ENCODE assay signal across 8 cellular contexts in the genomic region with DNA sequence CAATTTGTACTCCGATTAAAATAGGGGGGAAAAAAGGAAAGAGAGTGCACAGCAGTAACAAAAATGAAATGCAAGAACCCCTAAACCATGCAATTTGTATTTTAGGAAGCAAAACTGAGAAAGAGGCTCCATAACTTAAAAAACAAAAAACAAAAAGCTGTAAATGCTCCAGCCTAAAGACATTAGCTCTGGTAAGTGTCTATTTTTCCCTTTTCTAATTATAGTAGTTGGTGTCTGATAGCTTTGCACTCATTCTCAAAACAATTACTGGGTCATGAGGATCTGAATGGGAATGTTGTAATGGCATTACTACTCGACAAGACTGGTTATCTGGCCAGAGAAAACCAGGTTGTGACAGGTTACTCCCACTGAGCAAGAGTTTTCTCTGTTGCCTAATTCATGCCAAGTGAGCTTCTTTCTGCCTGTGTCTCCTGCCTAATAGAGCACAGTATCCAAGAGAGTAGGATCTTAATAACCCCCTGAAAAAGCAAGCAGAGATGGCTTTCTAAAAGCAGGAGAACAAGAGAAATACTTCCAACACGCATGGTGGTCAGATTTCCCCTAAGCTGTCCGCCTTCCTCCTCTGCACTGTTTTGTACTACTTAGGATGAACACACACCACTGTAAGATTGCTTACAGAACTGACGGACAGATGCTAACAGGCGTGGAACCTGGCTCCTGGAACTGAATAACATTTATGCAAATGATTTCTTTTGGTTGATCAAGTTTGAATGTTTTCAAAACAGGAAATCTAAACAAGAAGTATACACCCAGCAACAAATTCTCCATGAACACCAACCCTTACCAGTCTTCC.
A peak's percentile ranks its signal among the peaks of the same experiment; 100 is the strongest.
DNase-seq lines count a peak whose midpoint lies in the region; ATAC-seq lines count a peak whose summit lies in the region.

No MANE protein-coding gene starts in this region.

- peak overlapping the region in 1 of 2 experiments; percentile 20 for H3K4me3 ChIP-seq in mesenchymal stem cell (ENCODE audit: insufficient read depth in 1 of 2, low read depth in 1 of 2, low read length in 2 of 2)
- H3K4me3 ChIP-seq in aorta (ENCODE audit: low read length in 2 of 2), result no peak overlapping the region

- peak overlapping the region; percentile 63 for H3K4me2 ChIP-seq in mesenchymal stem cell (ENCODE audit: low read length, poor library complexity, severe bottlenecking)

- WGBS in mesenchymal stem cell, result 30% methylated on average over 4 of the region's 6 CpGs
- WGBS in aorta, 2 donors, result 50 to 55% methylated on average over 6 of the region's 6 CpGs

- peak overlapping the region; percentile 42 for H4K8ac ChIP-seq in mesenchymal stem cell (ENCODE audit: low read length)

- peak; percentile 50 for DNase-seq in Ammon's horn (ENCODE audit: low spot score)
- peak; percentile 17 for DNase-seq in NAMALWA (ENCODE audit: low spot score)
- no peak for DNase-seq in central memory CD8-positive, alpha-beta T cell (ENCODE audit: low spot score in 2 of 2)
- peak; percentile 82 for DNase-seq in mesenchymal stem cell
- no peak for DNase-seq in aorta

- H3K9me3 ChIP-seq in mesenchymal stem cell (ENCODE audit: control insufficient read depth, low read length) (no peaks in the 10 kb centered on the region), aorta (ENCODE audit: control insufficient read depth, low read length) (no peaks in the 10 kb centered on the region)

- H3K14ac ChIP-seq in mesenchymal stem cell (ENCODE audit: low read length in 2 of 2), result peak overlapping the region in 1 of 2 experiments; percentile 59

- ATAC-seq in central memory CD8-positive, alpha-beta T cell (replicated peaks; ENCODE audit: extremely low read depth, poor library complexity, severe bottlenecking), result peak; percentile 7
- ATAC-seq in aorta (ENCODE audit: low FRiP score) (peak; percentile 78), GM21576 (IDR thresholded peaks at IDR 0.05; ENCODE audit: unreplicated experiment) (no peak), GM19455 (IDR thresholded peaks at IDR 0.05; ENCODE audit: unreplicated experiment) (no peak), HG03280 (IDR thresholded peaks at IDR 0.05; ENCODE audit: unreplicated experiment) (no peak)

- peak overlapping the region; percentile 76 for H3K9ac ChIP-seq in mesenchymal stem cell (ENCODE audit: low read length)

- H3K36me3 Mint-ChIP-seq in central memory CD8-positive, alpha-beta T cell (ENCODE audit: insufficient read depth), result peaks cover 7% of the 10 kb centered on the region

- peak overlapping the region; percentile 81 for H3K27ac Mint-ChIP-seq in central memory CD8-positive, alpha-beta T cell (ENCODE audit: low read depth)

- intact Hi-C loops in aorta (cut with DNase I), result loop anchor here in 1 of 2 donors (5.0 kb wide), 1 partner anchor 125 kb away; no protein-coding TSS in a partner anchor

- peak overlapping the region; percentile 93 to 96 for H3K18ac ChIP-seq in mesenchymal stem cell (ENCODE audit: low read depth in 1 of 2, low read length in 2 of 2)

- H3K27ac ChIP-seq in mesenchymal stem cell (ENCODE audit: low read length, poor library complexity, severe bottlenecking) (peak overlapping the region; percentile 67), aorta (ENCODE audit: low read depth in 1 of 2, low read length in 2 of 2) (peak overlapping the region; percentile 97 to 99)

- H3K4me1 Mint-ChIP-seq in central memory CD8-positive, alpha-beta T cell, result peaks cover 61% of the 10 kb centered on the region

- peak overlapping the region; percentile 51 for H2BK5ac ChIP-seq in mesenchymal stem cell (ENCODE audit: low read depth, low read length, poor library complexity, severe bottlenecking)

- no peaks in the 10 kb centered on the region for H3K27me3 Mint-ChIP-seq in central memory CD8-positive, alpha-beta T cell

- no peaks in the 10 kb centered on the region for H3K9me3 Mint-ChIP-seq in central memory CD8-positive, alpha-beta T cell

- H3K27me3 ChIP-seq in mesenchymal stem cell (ENCODE audit: control insufficient read depth in 1 of 2, insufficient read depth in 1 of 2, low read length in 2 of 2), result no peaks in the 10 kb centered on the region
- no peaks in the 10 kb centered on the region for H3K27me3 ChIP-seq in aorta (ENCODE audit: control insufficient read depth in 1 of 2, insufficient read depth in 2 of 2, low read length in 1 of 2)

- H3K79me1 ChIP-seq in mesenchymal stem cell (replicated peaks; ENCODE audit: low read length, poor library complexity, severe bottlenecking), result peaks cover 3% of the 10 kb centered on the region

- H2AFZ ChIP-seq in mesenchymal stem cell (ENCODE audit: low read depth, low read length), result no peak overlapping the region

- peak overlapping the region; percentile 73 for H3K4me3 Mint-ChIP-seq in central memory CD8-positive, alpha-beta T cell

- H3K23ac ChIP-seq in mesenchymal stem cell (ENCODE audit: low read length in 2 of 2), result no peak overlapping the region

- H2BK120ac ChIP-seq in mesenchymal stem cell (ENCODE audit: low read depth, low read length), result peak overlapping the region; percentile 77

- H3K36me3 ChIP-seq in mesenchymal stem cell (ENCODE audit: control insufficient read depth in 1 of 2, insufficient read depth in 2 of 2, low read depth in 1 of 2, low read length in 2 of 2) (peaks cover 0 to 2% of the 10 kb centered on the region in 2 experiments), aorta (ENCODE audit: control insufficient read depth in 1 of 2, insufficient read depth in 2 of 2, low read length in 1 of 2) (no peaks in the 10 kb centered on the region)

- peak overlapping the region; percentile 78 for H2AK5ac ChIP-seq in mesenchymal stem cell (ENCODE audit: low read length, severe bottlenecking)

- peak overlapping the region; percentile 91 to 97 for H3K4ac ChIP-seq in mesenchymal stem cell (ENCODE audit: low read depth in 1 of 2, low read length in 2 of 2)

- H3K4me1 ChIP-seq in mesenchymal stem cell (ENCODE audit: control insufficient read depth, insufficient read depth, low read depth, low read length), result peaks cover 9% of the 10 kb centered on the region
- H3K4me1 ChIP-seq in aorta (ENCODE audit: control insufficient read depth in 1 of 2, insufficient read depth in 2 of 2, low read length in 2 of 2), result peaks cover 3% of the 10 kb centered on the region in 2 donors

- H2BK12ac ChIP-seq in mesenchymal stem cell (ENCODE audit: low read length in 2 of 2), result peak overlapping the region; percentile 73 to 96

- H4K91ac ChIP-seq in mesenchymal stem cell (ENCODE audit: low read length), result peak overlapping the region; percentile 90

- H2BK15ac ChIP-seq in mesenchymal stem cell (ENCODE audit: low read depth, poor library complexity, severe bottlenecking), result no peak overlapping the region

Comparison
In these comparisons a context has a peak if more than half of its experiments do, and no peak if none do; other contexts are left out.
1. DNase-seq: peak in Ammon's horn (single experiment), NAMALWA (single experiment) and mesenchymal stem cell (single experiment); none in central memory CD8-positive, alpha-beta T cell (0 of 2) and aorta (0 of 2).
2. ATAC-seq: peak in central memory CD8-positive, alpha-beta T cell (single experiment) and aorta (single experiment); none in GM21576 (single experiment), GM19455 (single experiment) and HG03280 (single experiment).